Comparison of ENCODE assay signal across 8 cellular contexts in genomic region chr11:62839050-62840015, GRCh38. TPM values are rescaled to one million over a fixed set of nuclear protein-coding genes. Genes with fewer than 3 reads are reported as not detected.
DNase-seq lines count a peak whose midpoint lies in the region; ATAC-seq, FAIRE-seq and TF ChIP-seq lines count a peak whose summit lies in the region.

TSS of gene WDR74 (minus strand) at chr11:62839590. CDS start at chr11:62839570, 20 bp downstream.

- peaks cover 28 to 33% of the 10 kb centered on the region in 2 donors for H3K4me1 Mint-ChIP-seq in immature natural killer cell

- peak; percentile 51 to 92 (median 77) for TF ChIP-seq POLR2A in spleen (IDR thresholded peaks at IDR 0.05)

- WGBS in spleen, 5 donors = 0 to 1% (median 1%) methylated on average over 35 to 66 of the region's 66 CpGs

- POLR2A ChIA-PET in AG04449 (lab: Yijun Ruan, JAX) = interaction anchor here (0.5 to 3.4 kb wide), 11 partner anchors 7 to 1118 kb away, joined by 3 to 193 read pairs (median 15); partner anchors contain the start of genes C11orf98, CSKMT, HNRNPUL2 and NXF1

- H3K27ac Mint-ChIP-seq in immature natural killer cell = peak within 1 kb of the TSS in 1 of 6 donors; percentile 87

- H3K27ac ChIP-seq in spleen = peak within 1 kb of the TSS; percentile 97 to 100 (median 98)

- peaks cover 0 to 7% (median 7%) of the 10 kb centered on the region in 3 donors for H3K27me3 Mint-ChIP-seq in immature natural killer cell (ENCODE audit: low read depth in 3 of 3)

- intact Hi-C loops in spleen (cut with DNase I; ENCODE audit: low total_unique reads) = no loop called here

- CTCF ChIA-PET in AG04449 (lab: Yijun Ruan, JAX) = no interaction called here

- no peaks in the 10 kb centered on the region for H3K9me3 ChIP-seq in spleen

- peaks cover 3 to 15% (median 4%) of the 10 kb centered on the region in 3 donors for H3K36me3 Mint-ChIP-seq in immature natural killer cell

- H3K27me3 ChIP-seq in bronchial epithelial cell (ENCODE audit: control insufficient read depth, insufficient read depth, low read length) (no peaks in the 10 kb centered on the region), spleen (replicated peaks in 1 of 7) (no peaks in the 10 kb centered on the region)

- TF ChIP-seq CTCF in AG04449 (IDR thresholded peaks at IDR 0.05; ENCODE audit: insufficient read depth, low read length, missing control alignments) (no peak), WI38 (IDR thresholded peaks at IDR 0.05; ENCODE audit: low read depth, low read length) (no peak), bronchial epithelial cell (IDR thresholded peaks at IDR 0.05; ENCODE audit: insufficient read depth, low read length, severe bottlenecking) (no peak), spleen (IDR thresholded peaks at IDR 0.05 in 8 of 11, conservative IDR thresholded peaks at IDR 0.05 in 3 of 11) (peak in 3 of 11 experiments; percentile 18 to 28 (median 19))

- no peak for FAIRE-seq in bronchial epithelial cell (lab: Jason Lieb, UNC)

- ATAC-seq in GM18873 (IDR thresholded peaks at IDR 0.05; ENCODE audit: low FRiP score, unreplicated experiment) = peak; percentile 46
- peak; percentile 40 for ATAC-seq in HG03175 (IDR thresholded peaks at IDR 0.05; ENCODE audit: unreplicated experiment)

- H3K9me3 Mint-ChIP-seq in immature natural killer cell = no peaks in the 10 kb centered on the region

- DNase-seq in AG04449 (ENCODE audit: low read depth, low spot score) (peak; percentile 40), NCI-H2227 treated with DMSO at 0.1 percent for 48 hours (lab: John Stamatoyannopoulos, UW) (peak; percentile 90), bronchial epithelial cell (ENCODE audit: low read depth) (peak; percentile 84), immature natural killer cell (peak; percentile 88 to 91 (median 90)), spleen (peak; percentile 100)

- H3K4me3 ChIP-seq in AG04449 (ENCODE audit: low read depth, low read length) = peak within 1 kb of the TSS; percentile 91
- peak within 1 kb of the TSS; percentile 93 for H3K4me3 ChIP-seq in WI38 (ENCODE audit: low read depth, low read length)
- peak within 1 kb of the TSS; percentile 91 for H3K4me3 ChIP-seq in bronchial epithelial cell (ENCODE audit: low read depth, low read length)
- H3K4me3 ChIP-seq in spleen = peak within 1 kb of the TSS; percentile 76 to 99 (median 94)

- H3K36me3 ChIP-seq in bronchial epithelial cell (ENCODE audit: control insufficient read depth, insufficient read depth, low read length) = peaks cover 18% of the 10 kb centered on the region
- peaks cover 0 to 37% (median 20%) of the 10 kb centered on the region in 6 donors for H3K36me3 ChIP-seq in spleen

- H3K4me1 ChIP-seq in spleen = peaks cover 17 to 73% (median 47%) of the 10 kb centered on the region in 6 donors

- peak within 1 kb of the TSS in 1 of 5 donors; percentile 21 for H3K4me3 Mint-ChIP-seq in immature natural killer cell

RNA-seq across cellular contexts. Expression of gene WDR74, which starts in this region (rescaled TPM):
- total RNA-seq in bronchial epithelial cell = 59.0 and 113 TPM in 2 replicates
- 10 to 100 TPM; 28.8 to 39.0 (median 31.9) TPM for polyA plus RNA-seq in immature natural killer cell
- 10 to 100 TPM; 29.0 to 62.2 (median 46.4) TPM for total RNA-seq in spleen
- polyA plus RNA-seq in spleen = 10 to 100 TPM; 56.0 to 66.2 (median 60.1) TPM

Comparison
In these comparisons a context has a peak if more than half of its experiments do, and no peak if none do; other contexts are left out.
1. Peak in every context shown above with its lines: DNase-seq, ATAC-seq, H3K4me3 ChIP-seq and H3K27ac ChIP-seq.
2. DNase-seq: peak in every context shown above with its lines; median percentile 100 in spleen; 90 in NCI-H2227 treated with DMSO at 0.1 percent for 48 hours; 90 in immature natural killer cell; 84 in bronchial epithelial cell; 40 in AG04449.